In genomic region chr4:67236793-67237192, GRCh38 we compare ENCODE assay signal across 14 cellular contexts.
DNase-seq lines count a peak whose midpoint lies in the region; ATAC-seq and TF ChIP-seq lines count a peak whose summit lies in the region.
"Had no signal": no experiment of that assay in that cellular context is flagged by ENCODE, and none has a peak within 500 bp of the region (broad histone marks: within the 10 kb centered on the region; RNA-seq: fewer than 3 reads in every experiment).

No MANE protein-coding gene starts in this region.

- H3K9me3 Mint-ChIP-seq in WTC11: peaks cover 7% of the 10 kb centered on the region; the same call in 1 of the 2 replicates
- no peaks in the 10 kb centered on the region for H3K9me3 Mint-ChIP-seq in stimulated activated memory B cell treated with anti-CD40 and anti-IgM and Interleukin-4, amounts not matched to agents 10 μg/mL and 1 μg/mL and 100 μg/mL, for 72 hours
- H3K9me3 Mint-ChIP-seq: CD4-positive, alpha-beta T cell; GM23338 had no signal

- no peaks in the 10 kb centered on the region for H3K4me1 Mint-ChIP-seq in WTC11
- no peaks in the 10 kb centered on the region for H3K4me1 Mint-ChIP-seq in stimulated activated memory B cell treated with anti-CD40 and anti-IgM and Interleukin-4, amounts not matched to agents 10 μg/mL and 1 μg/mL and 100 μg/mL, for 72 hours
- H3K4me1 Mint-ChIP-seq: B cell, GM23338 had no signal

- no peak overlapping the region for H3K4me3 Mint-ChIP-seq in WTC11
- H3K4me3 Mint-ChIP-seq in stimulated activated memory B cell treated with anti-CD40 and anti-IgM and Interleukin-4, amounts not matched to agents 10 μg/mL and 1 μg/mL and 100 μg/mL, for 72 hours: no peak overlapping the region
- H3K4me3 Mint-ChIP-seq: B cell; CD4-positive, alpha-beta T cell; GM23338 had no signal

- POLR2A ChIA-PET in HEK293T (lab: Yijun Ruan, JAX): no interaction called here
- POLR2A ChIA-PET in WTC11 (lab: Charles Lee): no interaction called here
- POLR2A ChIA-PET in GM10248 (lab: Yijun Ruan, JAX): no interaction called here

- CTCF ChIA-PET in HEK293T (lab: Yijun Ruan, JAX) (no interaction called here), WTC11 (lab: Charles Lee) (no interaction called here), GM10248 (lab: Yijun Ruan, JAX) (interaction anchor here (1.0 kb wide), 1 partner anchor 11 kb away, joined by 3 read pairs; no protein-coding TSS in a partner anchor)

- H3K27me3 Mint-ChIP-seq in WTC11 (ENCODE audit: low read depth): no peaks in the 10 kb centered on the region
- H3K27me3 Mint-ChIP-seq in stimulated activated memory B cell treated with anti-CD40 and anti-IgM and Interleukin-4, amounts not matched to agents 10 μg/mL and 1 μg/mL and 100 μg/mL, for 72 hours: no peaks in the 10 kb centered on the region
- H3K27me3 Mint-ChIP-seq: B cell; CD4-positive, alpha-beta T cell had no signal

- TF ChIP-seq CTCF in WTC11 (IDR thresholded peaks at IDR 0.05): no peak
- TF ChIP-seq CTCF in GM10248 (IDR thresholded peaks at IDR 0.05; ENCODE audit: control extremely low read depth, extremely low read depth, low read depth, missing control alignments): no peak

- peak; percentile 80 for ATAC-seq in WTC11
- peak; percentile 41 for ATAC-seq in stimulated activated memory B cell treated with anti-CD40 and anti-IgM and Interleukin-4, amounts not matched to agents 10 μg/mL and 1 μg/mL and 100 μg/mL, for 72 hours
- ATAC-seq: GM23338 had no signal

- H3K27ac Mint-ChIP-seq in WTC11: no peak overlapping the region
- no peak overlapping the region for H3K27ac Mint-ChIP-seq in stimulated activated memory B cell treated with anti-CD40 and anti-IgM and Interleukin-4, amounts not matched to agents 10 μg/mL and 1 μg/mL and 100 μg/mL, for 72 hours
- H3K27ac Mint-ChIP-seq: B cell; CD4-positive, alpha-beta T cell; GM23338 had no signal

- peak; percentile 6 for DNase-seq in HEK293T (ENCODE audit: extremely low spot score)
- no peak for DNase-seq in WTC11 (ENCODE audit: low spot score)
- DNase-seq in iPS DF 4.7 (ENCODE audit: extremely low read depth, low spot score): peak; percentile 1
- DNase-seq in stimulated activated naive CD4-positive, alpha-beta T cell (lab: John Stamatoyannopoulos, UW): no peak
- DNase-seq in anterior cingulate cortex (lab: John Stamatoyannopoulos, UW): no peak
- DNase-seq in GM10248 (ENCODE audit: extremely low spot score): no peak
- DNase-seq: C1 segment of cervical spinal cord; Calu3; CD4-positive, alpha-beta T cell; DMS 273 treated with DMSO at 0.1 percent for 48 hours; H7 had no signal

- no peaks in the 10 kb centered on the region for H3K36me3 Mint-ChIP-seq in WTC11
- no peaks in the 10 kb centered on the region for H3K36me3 Mint-ChIP-seq in stimulated activated memory B cell treated with anti-CD40 and anti-IgM and Interleukin-4, amounts not matched to agents 10 μg/mL and 1 μg/mL and 100 μg/mL, for 72 hours

TF ChIP-seq in HEK293T, 16 proteins besides CTCF, POLR2A, EP300 and RAD21:
- TF ChIP-seq FOXA1 (IDR thresholded peaks at IDR 0.05): no peak
- TF ChIP-seq SP1 (IDR thresholded peaks at IDR 0.05): no peak
- no peak for TF ChIP-seq HDGF (IDR thresholded peaks at IDR 0.05; ENCODE audit: borderline replicate concordance)
- TF ChIP-seq PKNOX1 (IDR thresholded peaks at IDR 0.05): no peak
- TF ChIP-seq FOXM1 (IDR thresholded peaks at IDR 0.05; ENCODE audit: borderline replicate concordance): no peak
- TF ChIP-seq LEF1 (IDR thresholded peaks at IDR 0.05; ENCODE audit: borderline replicate concordance): no peak
- no peak for TF ChIP-seq ELF4 (IDR thresholded peaks at IDR 0.05)
- TF ChIP-seq SUZ12 (IDR thresholded peaks at IDR 0.05): no peak
- no peak for TF ChIP-seq CTBP1 (IDR thresholded peaks at IDR 0.05; ENCODE audit: borderline replicate concordance)
- TF ChIP-seq ARNT (IDR thresholded peaks at IDR 0.05): no peak
- no peak for TF ChIP-seq FOXK2 (IDR thresholded peaks at IDR 0.05)
- TF ChIP-seq NFRKB (IDR thresholded peaks at IDR 0.05): no peak
- no peak for TF ChIP-seq ZNF384 (IDR thresholded peaks at IDR 0.05)
- TF ChIP-seq L3MBTL2 (conservative IDR thresholded peaks at IDR 0.05): no peak
- TF ChIP-seq BHLHE40 (IDR thresholded peaks at IDR 0.05; ENCODE audit: borderline replicate concordance): no peak
- TF ChIP-seq TARDBP (IDR thresholded peaks at IDR 0.05): no peak

TF ChIP-seq in WTC11, 78 proteins besides CTCF, POLR2A, EP300 and RAD21:
- TF ChIP-seq ZNF121 (CRISPR knock-in tag; IDR thresholded peaks at IDR 0.05) (no peak), ZNF423 (CRISPR knock-in tag; IDR thresholded peaks at IDR 0.05) (no peak), TP53 (CRISPR knock-in tag; IDR thresholded peaks at IDR 0.05) (no peak)

Comparison
In these comparisons a context has a peak if more than half of its experiments do, and no peak if none do; other contexts are left out.
1. DNase-seq: peak in HEK293T (single experiment) and iPS DF 4.7 (single experiment); none in WTC11 (single experiment), stimulated activated naive CD4-positive, alpha-beta T cell (0 of 6), anterior cingulate cortex (0 of 58) and GM10248 (single experiment).